ENCODE assay signal across 18 cellular contexts in genomic region chr5:7540806-7541205, GRCh38.
"Had no signal": no experiment of that assay in that cellular context is flagged by ENCODE, and none has a peak within 500 bp of the region (broad histone marks: within the 10 kb centered on the region; RNA-seq: fewer than 3 reads in every experiment).

No MANE protein-coding gene starts in this region.

- H3K27me3 Mint-ChIP-seq: activated CD4-positive, alpha-beta T cell treated with anti-CD3 and anti-CD28 coated beads for 36 hours; activated CD8-positive, alpha-beta T cell treated with anti-CD3 and anti-CD28 coated beads for 36 hours; activated naive CD8-positive, alpha-beta T cell treated with anti-CD3 and anti-CD28 coated beads, Interleukin-2, amount 10 ng/mL, durations not matched to agents 7 days and 5 days had no signal

- H3K27ac ChIP-seq: ascending aorta, colonic mucosa, gastroesophageal sphincter, ovary, stomach, thyroid gland, uterus, VCaP had no signal

- H3K4me3 Mint-ChIP-seq: activated CD4-positive, alpha-beta T cell treated with anti-CD3 and anti-CD28 coated beads for 36 hours; activated CD8-positive, alpha-beta T cell treated with anti-CD3 and anti-CD28 coated beads for 36 hours; activated naive CD8-positive, alpha-beta T cell treated with anti-CD3 and anti-CD28 coated beads, Interleukin-2, amount 10 ng/mL, durations not matched to agents 7 days and 5 days; nephron had no signal

- H3K27me3 ChIP-seq: ascending aorta, colonic mucosa, gastroesophageal sphincter, ovary, stomach, thyroid gland, uterus had no signal

- H3K4me1 ChIP-seq: ascending aorta, colonic mucosa, gastroesophageal sphincter, stomach, thyroid gland, uterus had no signal

- H3K27ac Mint-ChIP-seq: activated CD4-positive, alpha-beta T cell treated with anti-CD3 and anti-CD28 coated beads for 36 hours; activated CD8-positive, alpha-beta T cell treated with anti-CD3 and anti-CD28 coated beads for 36 hours; activated naive CD8-positive, alpha-beta T cell treated with anti-CD3 and anti-CD28 coated beads, Interleukin-2, amount 10 ng/mL, durations not matched to agents 7 days and 5 days; nephron had no signal

- H3K4me1 Mint-ChIP-seq: activated CD4-positive, alpha-beta T cell treated with anti-CD3 and anti-CD28 coated beads for 36 hours; activated naive CD8-positive, alpha-beta T cell treated with anti-CD3 and anti-CD28 coated beads, Interleukin-2, amount 10 ng/mL, durations not matched to agents 7 days and 5 days; nephron had no signal

- ATAC-seq: activated CD4-positive, alpha-beta T cell treated with anti-CD3 and anti-CD28 coated beads for 36 hours; activated CD8-positive, alpha-beta T cell treated with anti-CD3 and anti-CD28 coated beads for 36 hours; gastroesophageal sphincter had no signal

- H3K9me3 Mint-ChIP-seq: activated CD8-positive, alpha-beta T cell treated with anti-CD3 and anti-CD28 coated beads for 36 hours; nephron had no signal

- H3K36me3 Mint-ChIP-seq: activated naive CD8-positive, alpha-beta T cell treated with anti-CD3 and anti-CD28 coated beads, Interleukin-2, amount 10 ng/mL, durations not matched to agents 7 days and 5 days had no signal

- H3K4me3 ChIP-seq: ascending aorta, colonic mucosa, gastroesophageal sphincter, ovary, stomach, thyroid gland, uterus had no signal

- H3K36me3 ChIP-seq: ascending aorta, colonic mucosa, gastroesophageal sphincter, ovary, stomach, thyroid gland, uterus had no signal

- DNase-seq: activated CD4-positive, alpha-beta T cell treated with anti-CD3 and anti-CD28 coated beads for 36 hours; activated CD8-positive, alpha-beta memory T cell treated with anti-CD3 and anti-CD28 coated beads, Interleukin-2, amount 50 U/mL, for 4 hours; activated CD8-positive, alpha-beta T cell treated with anti-CD3 and anti-CD28 coated beads for 36 hours; activated naive CD8-positive, alpha-beta T cell treated with anti-CD3 and anti-CD28 coated beads, Interleukin-2, amount 10 ng/mL, durations not matched to agents 7 days and 5 days; colonic mucosa; effector CD4-positive, alpha-beta T cell; mesendoderm; ovary; stimulated activated CD4-positive, alpha-beta T cell treated with anti-CD3 and anti-CD28 coated beads, Interleukin-15, amount 100 ng/mL, for 24 hours; stimulated activated CD4-positive, alpha-beta T cell treated with anti-CD3 and anti-CD28 coated beads, Interleukin-4, amount 100 ng/mL, for 24 hours; stomach; T1000; thyroid gland; uterus had no signal

- H3K9me3 ChIP-seq: ascending aorta, colonic mucosa, gastroesophageal sphincter, ovary, stomach, thyroid gland, uterus had no signal
